ENCODE assay signal across 8 cellular contexts in the genomic region with DNA sequence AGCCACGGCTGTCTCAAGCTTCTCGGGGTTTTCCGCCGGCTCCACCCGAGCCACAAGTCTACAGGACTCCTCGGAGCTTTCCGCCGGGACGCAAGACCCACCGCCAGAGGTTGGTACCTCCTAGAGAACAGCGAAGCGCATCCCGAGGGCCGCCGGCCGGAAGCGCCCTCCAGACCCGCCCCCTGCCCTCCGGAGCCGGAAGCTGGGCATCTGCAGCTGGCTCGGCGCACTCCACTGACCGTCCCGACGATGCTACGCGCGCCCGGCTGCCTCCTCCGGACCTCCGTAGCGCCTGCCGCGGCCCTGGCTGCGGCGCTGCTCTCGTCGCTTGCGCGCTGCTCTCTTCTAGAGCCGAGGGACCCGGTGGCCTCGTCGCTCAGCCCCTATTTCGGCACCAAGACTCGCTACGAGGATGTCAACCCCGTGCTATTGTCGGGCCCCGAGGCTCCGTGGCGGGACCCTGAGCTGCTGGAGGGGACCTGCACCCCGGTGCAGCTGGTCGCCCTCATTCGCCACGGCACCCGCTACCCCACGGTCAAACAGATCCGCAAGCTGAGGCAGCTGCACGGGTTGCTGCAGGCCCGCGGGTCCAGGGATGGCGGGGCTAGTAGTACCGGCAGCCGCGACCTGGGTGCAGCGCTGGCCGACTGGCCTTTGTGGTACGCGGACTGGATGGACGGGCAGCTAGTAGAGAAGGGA. TPM values are rescaled to one million over a fixed set of nuclear protein-coding genes. Genes with fewer than 3 reads are reported as not detected.
A peak's percentile ranks its signal among the peaks of the same experiment; 100 is the strongest.
DNase-seq lines count a peak whose midpoint lies in the region; ATAC-seq and TF ChIP-seq lines count a peak whose summit lies in the region.

A gene with protein sequence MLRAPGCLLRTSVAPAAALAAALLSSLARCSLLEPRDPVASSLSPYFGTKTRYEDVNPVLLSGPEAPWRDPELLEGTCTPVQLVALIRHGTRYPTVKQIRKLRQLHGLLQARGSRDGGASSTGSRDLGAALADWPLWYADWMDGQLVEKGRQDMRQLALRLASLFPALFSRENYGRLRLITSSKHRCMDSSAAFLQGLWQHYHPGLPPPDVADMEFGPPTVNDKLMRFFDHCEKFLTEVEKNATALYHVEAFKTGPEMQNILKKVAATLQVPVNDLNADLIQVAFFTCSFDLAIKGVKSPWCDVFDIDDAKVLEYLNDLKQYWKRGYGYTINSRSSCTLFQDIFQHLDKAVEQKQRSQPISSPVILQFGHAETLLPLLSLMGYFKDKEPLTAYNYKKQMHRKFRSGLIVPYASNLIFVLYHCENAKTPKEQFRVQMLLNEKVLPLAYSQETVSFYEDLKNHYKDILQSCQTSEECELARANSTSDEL (plus strand): TSS at position 227 of the 699 bp plus-strand sequence. CDS start 23 bp downstream, at position 250.

- POLR2A ChIA-PET in A673 (lab: Charles Lee; ENCODE audit: low non-redundant PET) (no interaction called here), activated B cell treated with CpG ODN at 0.5 μM for 24 hours (lab: Charles Lee) (interaction anchor here (0.7 to 1.4 kb wide), 5 partner anchors 19 to 1078 kb away, joined by 3 to 7 read pairs (median 4); a partner anchor contains a TSS)

- peaks cover 39% of the 10 kb centered on the region for H3K79me2 ChIP-seq in smooth muscle cell (ENCODE audit: low read depth)

- H3K36me3 ChIP-seq in A673 (ENCODE audit: insufficient read depth, low read length, poor library complexity, severe bottlenecking) (peaks cover 4% of the 10 kb centered on the region), smooth muscle cell (ENCODE audit: low read depth) (no peaks in the 10 kb centered on the region)

- peaks cover 16% of the 10 kb centered on the region for H3K4me1 Mint-ChIP-seq in activated B cell treated with CpG ODN at 0.5 μM for 24 hours

- H3K27ac Mint-ChIP-seq in activated B cell treated with CpG ODN at 0.5 μM for 24 hours = peak within 1 kb of the TSS; percentile 74

- under 1% methylated on average over 66 of the region's 71 CpGs for WGBS in smooth muscle cell (ENCODE audit: low lambda C conversion rate)

- H3K4me1 ChIP-seq in A673 (ENCODE audit: insufficient read depth, low read length, poor library complexity, severe bottlenecking) (peaks cover 6% of the 10 kb centered on the region), smooth muscle cell (ENCODE audit: low read depth) (peaks cover 35% of the 10 kb centered on the region)

- H2AFZ ChIP-seq in smooth muscle cell (ENCODE audit: low read depth) = peak within 1 kb of the TSS; percentile 77

- H3K4me3 ChIP-seq in A673 (ENCODE audit: low read depth, low read length, poor library complexity, severe bottlenecking) = peak within 1 kb of the TSS; percentile 91
- peak within 1 kb of the TSS; percentile 80 to 88 for H3K4me3 ChIP-seq in cardiac fibroblast (replicated peaks in 1 of 2; ENCODE audit: low read depth in 2 of 2, low read length in 2 of 2)
- H3K4me3 ChIP-seq in smooth muscle cell = peak within 1 kb of the TSS; percentile 73

- CTCF ChIA-PET in A673 (lab: Charles Lee) = no interaction called here
- CTCF ChIA-PET in activated B cell treated with CpG ODN at 0.5 μM for 24 hours (lab: Charles Lee) = interaction anchor here (1.0 kb wide), 1 partner anchor 29 kb away, joined by 5 read pairs; no protein-coding TSS in a partner anchor

- peak; percentile 85 for ATAC-seq in GM18517 (IDR thresholded peaks at IDR 0.05; ENCODE audit: unreplicated experiment)
- ATAC-seq in HG03025 (IDR thresholded peaks at IDR 0.05; ENCODE audit: low FRiP score, unreplicated experiment) = peak; percentile 90
- peak; percentile 87 for ATAC-seq in activated B cell treated with CpG ODN at 0.5 μM for 24 hours (ENCODE audit: low read depth)

- peak within 1 kb of the TSS; percentile 91 for H3K4me3 Mint-ChIP-seq in activated B cell treated with CpG ODN at 0.5 μM for 24 hours

- BruUV-seq in A673 (replicated peaks; lab: Mats Ljungman, UMichigan) = no TSS peak

- H3K27ac ChIP-seq in A673 (ENCODE audit: low read depth, low read length, poor library complexity, severe bottlenecking) (peak within 1 kb of the TSS; percentile 4), smooth muscle cell (ENCODE audit: low read depth) (peak within 1 kb of the TSS; percentile 99)

- H3K9ac ChIP-seq in smooth muscle cell (ENCODE audit: low read depth) = peak within 1 kb of the TSS; percentile 96

- H3K9me3 ChIP-seq in A673 (ENCODE audit: low read depth, low read length, poor library complexity, severe bottlenecking) = no peaks in the 10 kb centered on the region
- no peaks in the 10 kb centered on the region for H3K9me3 ChIP-seq in smooth muscle cell (replicated peaks; ENCODE audit: low read depth)

- peaks cover 27% of the 10 kb centered on the region for H4K20me1 ChIP-seq in smooth muscle cell (ENCODE audit: low read depth)

- DNase-seq in A673 (ENCODE audit: low spot score) (peak; percentile 79), NCI-H2171 (lab: John Stamatoyannopoulos, UW) (peak; percentile 42), activated B cell treated with CpG ODN at 0.5 μM for 24 hours (peak; percentile 64), cardiac fibroblast (ENCODE audit: low read depth in 2 of 2) (peak; percentile 84 to 85), iPS-NIHi7 (ENCODE audit: extremely low spot score) (peak; percentile 97), smooth muscle cell (lab: John Stamatoyannopoulos, UW; ENCODE audit: unreplicated experiment) (peak; percentile 60)

- peak within 1 kb of the TSS; percentile 93 for H3K4me2 ChIP-seq in smooth muscle cell

- H3K27me3 ChIP-seq in A673 (replicated peaks; ENCODE audit: insufficient read depth, low read depth, low read length, poor library complexity) = no peaks in the 10 kb centered on the region
- no peaks in the 10 kb centered on the region for H3K27me3 ChIP-seq in smooth muscle cell (ENCODE audit: low read depth)

- no peaks in the 10 kb centered on the region for H3K9me3 Mint-ChIP-seq in activated B cell treated with CpG ODN at 0.5 μM for 24 hours

- peaks cover 1% of the 10 kb centered on the region for H3K27me3 Mint-ChIP-seq in activated B cell treated with CpG ODN at 0.5 μM for 24 hours

- peaks cover 12% of the 10 kb centered on the region for H3K36me3 Mint-ChIP-seq in activated B cell treated with CpG ODN at 0.5 μM for 24 hours (ENCODE audit: low read depth)

- H3F3A ChIP-seq in smooth muscle cell (ENCODE audit: low read depth) = no peaks in the 10 kb centered on the region

- intact Hi-C loops in A673 (cut with micrococcal nuclease; ENCODE audit: unreplicated experiment) = no loop called here
- intact Hi-C loops in activated B cell treated with CpG ODN at 0.5 μM for 24 hours (cut with micrococcal nuclease) = no loop called here

- no peak for TF ChIP-seq CTCF in A673 (conservative IDR thresholded peaks at IDR 0.05; ENCODE audit: low read depth, low read length)
- no peak for TF ChIP-seq CTCF in activated B cell treated with CpG ODN at 0.5 μM for 24 hours (IDR thresholded peaks at IDR 0.05)
- TF ChIP-seq CTCF in cardiac fibroblast (IDR thresholded peaks at IDR 0.05; ENCODE audit: low read depth, low read length) = no peak
- TF ChIP-seq CTCF in smooth muscle cell (IDR thresholded peaks at IDR 0.05; ENCODE audit: borderline replicate concordance, insufficient read depth, poor library complexity, severe bottlenecking) = no peak

RNA-seq across cellular contexts. Expression of the gene that starts here (rescaled TPM):
- total RNA-seq in A673 (2021) (13.5 and 15.2 TPM in 2 replicates), activated B cell treated with CpG ODN at 0.5 μM for 24 hours (5.3 and 7.3 TPM in 2 replicates), smooth muscle cell (31.7 and 41.3 TPM in 2 replicates)
- polyA plus RNA-seq in smooth muscle cell = 20.3 and 24.5 TPM in 2 replicates

Comparison
In these comparisons a context has a peak if more than half of its experiments do, and no peak if none do; other contexts are left out.
1. Peak in every context shown above with its lines: DNase-seq, ATAC-seq, H3K4me3 ChIP-seq and H3K27ac ChIP-seq.
2. DNase-seq: peak in every context shown above with its lines; median percentile 97 in iPS-NIHi7; 84 in cardiac fibroblast; 79 in A673; 64 in activated B cell treated with CpG ODN at 0.5 μM for 24 hours; 60 in smooth muscle cell; 42 in NCI-H2171.